16 cellular contexts compared by ENCODE assay signal in the genomic region with DNA sequence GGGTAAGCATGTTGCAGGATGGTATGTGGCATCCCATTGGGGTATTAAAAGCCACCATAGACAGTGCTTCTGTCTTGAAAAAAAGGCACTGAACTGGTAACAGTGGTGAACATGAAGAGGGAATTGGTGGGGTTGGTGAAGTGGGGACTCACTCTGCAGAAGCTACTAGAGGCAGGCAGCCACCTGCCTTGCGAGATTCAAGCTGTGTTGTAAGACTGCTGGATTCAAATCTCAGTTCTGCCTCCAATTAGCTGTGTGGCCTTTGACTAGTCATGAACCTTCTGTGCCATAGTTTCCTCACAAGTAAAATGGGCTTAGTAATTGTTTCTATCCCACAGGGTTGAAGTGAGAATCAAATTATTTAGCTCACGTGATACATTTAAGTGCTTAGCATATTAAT. TPM values are rescaled to one million over a fixed set of nuclear protein-coding genes. Genes with fewer than 3 reads are reported as not detected.
DNase-seq lines count a peak whose midpoint lies in the region; ATAC-seq and TF ChIP-seq lines count a peak whose summit lies in the region.
"Had no signal": no experiment of that assay in that cellular context is flagged by ENCODE, and none has a peak within 500 bp of the region (broad histone marks: within the 10 kb centered on the region; RNA-seq: fewer than 3 reads in every experiment).

No MANE protein-coding gene starts in this region.

- DNase-seq in NAMALWA (ENCODE audit: low spot score) (peak; percentile 62), fibroblast of villous mesenchyme (ENCODE audit: low read depth) (peak; percentile 25), sciatic nerve (ENCODE audit: low spot score) (no peak), NCI-H1105 treated with DMSO at 0.1 percent for 48 hours (lab: John Stamatoyannopoulos, UW) (no peak), NCI-H2081 treated with DMSO at 0.1 percent for 48 hours (lab: John Stamatoyannopoulos, UW) (no peak), heart left ventricle (no peak)
- DNase-seq in effector CD4-positive, alpha-beta T cell = no peak
- DNase-seq: activated CD4-positive, alpha-beta T cell treated with anti-CD3 and anti-CD28 coated beads for 36 hours; activated CD8-positive, alpha-beta memory T cell treated with anti-CD3 and anti-CD28 coated beads, Interleukin-2, amount 10 ng/mL, durations not matched to agents 7 days and 5 days; activated gamma-delta T cell; EL; endodermal cell; NCI-H1092; NCI-H82; PC-9 had no signal

- TF ChIP-seq POLR2A in heart left ventricle (IDR thresholded peaks at IDR 0.05) = no peak

- H3K4me3 ChIP-seq in fibroblast of villous mesenchyme (ENCODE audit: low read depth, low read length) (no peak overlapping the region), heart left ventricle (no peak overlapping the region)
- H3K4me3 ChIP-seq: PC-9 had no signal

- 82 to 98% (median 93%) methylated on average over 2 of the region's 2 CpGs for WGBS in heart left ventricle, 4 donors

- ATAC-seq in sciatic nerve (peak; percentile 25), heart left ventricle (no peak)
- ATAC-seq: activated CD4-positive, alpha-beta T cell treated with anti-CD3 and anti-CD28 coated beads for 36 hours; activated CD8-positive, alpha-beta memory T cell treated with anti-CD3 and anti-CD28 coated beads, Interleukin-2, amount 10 ng/mL, durations not matched to agents 7 days and 5 days had no signal

- TF ChIP-seq CTCF in C4-2B (conservative IDR thresholded peaks at IDR 0.05) (no peak), fibroblast of villous mesenchyme (IDR thresholded peaks at IDR 0.05; ENCODE audit: insufficient read depth, low read depth, low read length) (no peak), heart left ventricle (IDR thresholded peaks at IDR 0.05) (no peak)

- H3K9me3 ChIP-seq in heart left ventricle = no peaks in the 10 kb centered on the region

- H3K36me3 ChIP-seq in heart left ventricle = no peaks in the 10 kb centered on the region

- H3K27ac ChIP-seq in C4-2B = peak overlapping the region; percentile 85
- peak overlapping the region in 1 of 12 donors; percentile 54 for H3K27ac ChIP-seq in heart left ventricle
- H3K27ac ChIP-seq: PC-9 had no signal

- H3K27me3 ChIP-seq in heart left ventricle = no peaks in the 10 kb centered on the region

- intact Hi-C loops in sciatic nerve (cut with DNase I) (no loop called here), heart left ventricle (cut with DNase I) (no loop called here)

- H3K4me1 ChIP-seq in heart left ventricle = peaks cover 0 to 14% (median 0%) of the 10 kb centered on the region in 12 donors

RNA-seq across cellular contexts. Expression of gene ELOA, which starts 16.6 kb away (rescaled TPM):
- total RNA-seq in fibroblast of villous mesenchyme (30.9 and 46.2 TPM in 2 replicates), sciatic nerve (28.2 TPM), heart left ventricle (10 to 100 TPM; 28.9 to 45.8 (median 34.3) TPM)
- polyA plus RNA-seq in heart left ventricle = 10 to 100 TPM; 11.3 to 30.0 TPM

RNA-seq across cellular contexts. Expression of gene RPL11, which starts 35.1 kb away (rescaled TPM):
- total RNA-seq in fibroblast of villous mesenchyme = 521 and 592 TPM in 2 replicates
- total RNA-seq in sciatic nerve = 1,008 TPM
- 100 to 1,000 TPM; 341 to 789 (median 680) TPM for total RNA-seq in heart left ventricle
- polyA plus RNA-seq in heart left ventricle = 1,000 to 10,000 TPM; 1,580 to 2,009 TPM

RNA-seq across cellular contexts. Expression of gene PITHD1, which starts 51.5 kb away (rescaled TPM):
- total RNA-seq in fibroblast of villous mesenchyme (25.4 and 28.9 TPM in 2 replicates), sciatic nerve (100 TPM), heart left ventricle (10 to 100 TPM; 34.8 to 59.2 (median 46.2) TPM)
- polyA plus RNA-seq in heart left ventricle = 10 to 100 TPM; 31.8 to 86.4 TPM

Comparison
In these comparisons a context has a peak if more than half of its experiments do, and no peak if none do; other contexts are left out.
1. DNase-seq: peak in NAMALWA (single experiment) and fibroblast of villous mesenchyme (single experiment); none in sciatic nerve (single experiment), effector CD4-positive, alpha-beta T cell (single experiment), NCI-H1105 treated with DMSO at 0.1 percent for 48 hours (single experiment), NCI-H2081 treated with DMSO at 0.1 percent for 48 hours (single experiment) and heart left ventricle (0 of 5).